Comparison of ENCODE assay signal across 8 cellular contexts in genomic region chr3:57164217-57164605, GRCh38. TPM values are rescaled to one million over a fixed set of nuclear protein-coding genes. Genes with fewer than 3 reads are reported as not detected.
DNase-seq lines count a peak whose midpoint lies in the region; ATAC-seq, FAIRE-seq and TF ChIP-seq lines count a peak whose summit lies in the region.

No MANE protein-coding gene starts in this region.

- no peak for TF ChIP-seq CTCF in heart left ventricle (IDR thresholded peaks at IDR 0.05)

- peak overlapping the region; percentile 77 for H3K4me3 Mint-ChIP-seq in activated T-cell treated with anti-CD3 and anti-CD28 coated beads, Interleukin-2, amount 50 U/mL, for 24 hours

- H3K27ac Mint-ChIP-seq in activated T-cell treated with anti-CD3 and anti-CD28 coated beads, Interleukin-2, amount 50 U/mL, for 24 hours = no peak overlapping the region

- H3K4me1 Mint-ChIP-seq in activated T-cell treated with anti-CD3 and anti-CD28 coated beads, Interleukin-2, amount 50 U/mL, for 24 hours (ENCODE audit: low read depth) = peaks cover 17% of the 10 kb centered on the region

- no peaks in the 10 kb centered on the region for H3K9me3 Mint-ChIP-seq in activated T-cell treated with anti-CD3 and anti-CD28 coated beads, Interleukin-2, amount 50 U/mL, for 24 hours

- H3K27me3 ChIP-seq in heart left ventricle = peaks cover 0 to 43% (median 0%) of the 10 kb centered on the region in 9 donors

- peak overlapping the region; percentile 72 to 97 (median 85) for H3K4me3 ChIP-seq in heart left ventricle

- peak overlapping the region in 8 of 12 donors; percentile 39 to 82 (median 72) for H3K27ac ChIP-seq in heart left ventricle

- intact Hi-C loops in heart left ventricle (cut with DNase I) = loop anchor here in 3 of 10 donors (5.0 to 10.0 kb wide), 3 partner anchors 37 to 62 kb away; no protein-coding TSS in a partner anchor

- no peak for TF ChIP-seq POLR2A in heart left ventricle (IDR thresholded peaks at IDR 0.05)

- no peaks in the 10 kb centered on the region for H3K9me3 ChIP-seq in heart left ventricle

- DNase-seq in activated T-cell treated with anti-CD3 and anti-CD28 coated beads, Interleukin-2, amount 50 U/mL, for 24 hours = peak; percentile 50
- DNase-seq in heart left ventricle (peak; percentile 43 to 76 (median 68)), retina (peak; percentile 79), AML-193 (lab: John Stamatoyannopoulos, UW) (no peak), HTR-8/SVneo (ENCODE audit: insufficient read length, low spot score) (no peak)

- H3K36me3 Mint-ChIP-seq in activated T-cell treated with anti-CD3 and anti-CD28 coated beads, Interleukin-2, amount 50 U/mL, for 24 hours (ENCODE audit: low read depth) = no peaks in the 10 kb centered on the region

- FAIRE-seq in HTR-8/SVneo (lab: Jason Lieb, UNC) = no peak

- H3K36me3 ChIP-seq in heart left ventricle = no peaks in the 10 kb centered on the region

- H3K4me1 ChIP-seq in heart left ventricle = peaks cover 5 to 60% (median 37%) of the 10 kb centered on the region in 12 donors

- peak; percentile 15 for ATAC-seq in HG02642 (IDR thresholded peaks at IDR 0.05; ENCODE audit: poor library complexity, unreplicated experiment)
- peak; percentile 44 to 68 (median 61) for ATAC-seq in heart left ventricle
- no peak for ATAC-seq in HG02852 (IDR thresholded peaks at IDR 0.05; ENCODE audit: unreplicated experiment)
- ATAC-seq in HG02884 (IDR thresholded peaks at IDR 0.05; ENCODE audit: unreplicated experiment) = no peak

- H3K27me3 Mint-ChIP-seq in activated T-cell treated with anti-CD3 and anti-CD28 coated beads, Interleukin-2, amount 50 U/mL, for 24 hours = peaks cover 85% of the 10 kb centered on the region

- WGBS in heart left ventricle, 4 donors = 0 to 5% (median 4%) methylated on average over 23 to 28 of the region's 28 CpGs

RNA-seq across cellular contexts. Expression of gene IL17RD, which starts 0.9 kb away (rescaled TPM):
- total RNA-seq in heart left ventricle = 10 to 100 TPM in 1 of 9 donors, 1 to 10 TPM in 8; 3.5 to 11.3 (median 6.2) TPM
- polyA plus RNA-seq in heart left ventricle = 1 to 10 TPM; 1.4 to 2.4 TPM

RNA-seq across cellular contexts. Expression of gene HESX1, which starts 35.6 kb away (rescaled TPM):
- total RNA-seq in heart left ventricle = 1 to 10 TPM in 1 of 9 donors, under 1 TPM in 4, not detected in 4; 0.47 to 1.5 (median 0.71) TPM
- under 1 TPM; 0.29 to 0.76 TPM for polyA plus RNA-seq in heart left ventricle

Comparison
In these comparisons a context has a peak if more than half of its experiments do, and no peak if none do; other contexts are left out.
1. ATAC-seq: peak in HG02642 (single experiment) and heart left ventricle (4 of 4); none in HG02852 (single experiment) and HG02884 (single experiment).
2. DNase-seq: peak in activated T-cell treated with anti-CD3 and anti-CD28 coated beads, Interleukin-2, amount 50 U/mL, for 24 hours (single experiment), heart left ventricle (5 of 5) and retina (single experiment); none in AML-193 (0 of 2) and HTR-8/SVneo (single experiment).